ENCODE assay signal across 8 cellular contexts in genomic region chr5:108481355-108481931, GRCh38.
DNase-seq lines count a peak whose midpoint lies in the region; ATAC-seq and TF ChIP-seq lines count a peak whose summit lies in the region.

No MANE protein-coding gene starts in this region.

- no peaks in the 10 kb centered on the region for H3K79me2 ChIP-seq in MM.1S (ENCODE audit: low read length)

- no peaks in the 10 kb centered on the region for H3K4me1 Mint-ChIP-seq in activated T-cell treated with anti-CD3 and anti-CD28 coated beads, Interleukin-2, amount 50 U/mL, for 4 hours (ENCODE audit: low read depth)

- POLR2A ChIA-PET in AG04450 (lab: Yijun Ruan, JAX) = no interaction called here

- peak; percentile 82 for ATAC-seq in GM18502 (IDR thresholded peaks at IDR 0.05; ENCODE audit: poor library complexity, unreplicated experiment)
- no peak for ATAC-seq in activated T-cell treated with anti-CD3 and anti-CD28 coated beads, Interleukin-2, amount 50 U/mL, for 4 hours

- H3F3A ChIP-seq in MM.1S (ENCODE audit: insufficient read depth, low read length) = no peaks in the 10 kb centered on the region

- H3K36me3 Mint-ChIP-seq in activated T-cell treated with anti-CD3 and anti-CD28 coated beads, Interleukin-2, amount 50 U/mL, for 4 hours (ENCODE audit: insufficient read depth) = no peaks in the 10 kb centered on the region

- peak overlapping the region; percentile 8; the same call in 1 of the 2 replicates for H3K9ac ChIP-seq in MM.1S (ENCODE audit: low read length)

- in situ Hi-C loops in astrocyte of the spinal cord (cut with HindIII; ENCODE audit: low sequenced_read_pairs) = no loop called here

- no peak overlapping the region for H3K4me3 Mint-ChIP-seq in activated T-cell treated with anti-CD3 and anti-CD28 coated beads, Interleukin-2, amount 50 U/mL, for 4 hours

- H3K27me3 ChIP-seq in AG04450 (ENCODE audit: control insufficient read depth, insufficient read depth, low read length) = no peaks in the 10 kb centered on the region
- H3K27me3 ChIP-seq in MM.1S (replicated peaks; ENCODE audit: insufficient read depth, low read length) = no peaks in the 10 kb centered on the region

- peak overlapping the region; percentile 51 for H3K4me2 ChIP-seq in MM.1S (ENCODE audit: low read depth, low read length)

- peaks cover 2% of the 10 kb centered on the region for H3K27me3 Mint-ChIP-seq in activated T-cell treated with anti-CD3 and anti-CD28 coated beads, Interleukin-2, amount 50 U/mL, for 4 hours (ENCODE audit: low read depth)

- no peaks in the 10 kb centered on the region for H3K9me2 ChIP-seq in MM.1S (replicated peaks; ENCODE audit: insufficient read depth, low read length)

- no peaks in the 10 kb centered on the region for H4K20me1 ChIP-seq in MM.1S (ENCODE audit: insufficient read depth, low read length)

- TF ChIP-seq CTCF in AG04450 (IDR thresholded peaks at IDR 0.05; ENCODE audit: low read depth, low read length) (peak; percentile 59), MM.1S (IDR thresholded peaks at IDR 0.05; ENCODE audit: low read length) (peak; percentile 59), astrocyte of the spinal cord (IDR thresholded peaks at IDR 0.05; ENCODE audit: low read depth, low read length) (peak; percentile 42)

- no peaks in the 10 kb centered on the region for H3K36me3 ChIP-seq in MM.1S (replicated peaks; ENCODE audit: insufficient read depth, low read length)

- H2AFZ ChIP-seq in MM.1S (ENCODE audit: low read length) = peak overlapping the region; percentile 50

- no peak for DNase-seq in AG04450 (ENCODE audit: low read depth, low spot score)
- DNase-seq in MM.1S = peak; percentile 74
- peak; percentile 13 for DNase-seq in astrocyte of the spinal cord (ENCODE audit: low read depth, low spot score)
- DNase-seq in medulla oblongata (ENCODE audit: extremely low spot score) = peak; percentile 34
- DNase-seq in CD1c-positive myeloid dendritic cell (ENCODE audit: extremely low spot score) = no peak
- no peak for DNase-seq in activated T-cell treated with anti-CD3 and anti-CD28 coated beads, Interleukin-2, amount 50 U/mL, for 4 hours
- no peak for DNase-seq in activated naive CD4-positive, alpha-beta T cell treated with Interleukin-2 at 50 U/mL for 16 hours

- no peak overlapping the region for H3K4me3 ChIP-seq in AG04450 (ENCODE audit: low read depth, low read length)
- H3K4me3 ChIP-seq in MM.1S (ENCODE audit: low read length) = 0 out of 2 replicates have a peak overlapping the region, but pooled peaks have one; percentile 7
- H3K4me3 ChIP-seq in astrocyte of the spinal cord (ENCODE audit: low read depth, low read length) = no peak overlapping the region

- H3K9me3 ChIP-seq in AG04450 (ENCODE audit: control insufficient read depth, insufficient read depth, low read length) (no peaks in the 10 kb centered on the region), MM.1S (replicated peaks; ENCODE audit: insufficient read depth, low read length) (no peaks in the 10 kb centered on the region)

- no peaks in the 10 kb centered on the region for H3K9me3 Mint-ChIP-seq in activated T-cell treated with anti-CD3 and anti-CD28 coated beads, Interleukin-2, amount 50 U/mL, for 4 hours

- H3K27ac ChIP-seq in AG04450 (ENCODE audit: low read depth, low read length) = no peak overlapping the region
- H3K27ac ChIP-seq in MM.1S (ENCODE audit: low read length) = no peak overlapping the region

- CTCF ChIA-PET in AG04450 (lab: Charles Lee) = interaction anchor here (0.5 to 1.0 kb wide), 3 partner anchors 10 to 161 kb away, joined by 3 to 4 read pairs (median 4); no protein-coding TSS in a partner anchor

- no peaks in the 10 kb centered on the region for H3K4me1 ChIP-seq in MM.1S (ENCODE audit: low read length)

Comparison
In these comparisons a context has a peak if more than half of its experiments do, and no peak if none do; other contexts are left out.
1. DNase-seq: peak in MM.1S (single experiment), astrocyte of the spinal cord (single experiment) and medulla oblongata (single experiment); none in AG04450 (single experiment), CD1c-positive myeloid dendritic cell (single experiment), activated T-cell treated with anti-CD3 and anti-CD28 coated beads, Interleukin-2, amount 50 U/mL, for 4 hours (single experiment) and activated naive CD4-positive, alpha-beta T cell treated with Interleukin-2 at 50 U/mL for 16 hours (single experiment).
2. Peak in every context shown above with its lines, with median percentiles within 50 percentile points of each other: CTCF ChIP-seq.